ENCODE assay signal across 23 cellular contexts in the genomic region with DNA sequence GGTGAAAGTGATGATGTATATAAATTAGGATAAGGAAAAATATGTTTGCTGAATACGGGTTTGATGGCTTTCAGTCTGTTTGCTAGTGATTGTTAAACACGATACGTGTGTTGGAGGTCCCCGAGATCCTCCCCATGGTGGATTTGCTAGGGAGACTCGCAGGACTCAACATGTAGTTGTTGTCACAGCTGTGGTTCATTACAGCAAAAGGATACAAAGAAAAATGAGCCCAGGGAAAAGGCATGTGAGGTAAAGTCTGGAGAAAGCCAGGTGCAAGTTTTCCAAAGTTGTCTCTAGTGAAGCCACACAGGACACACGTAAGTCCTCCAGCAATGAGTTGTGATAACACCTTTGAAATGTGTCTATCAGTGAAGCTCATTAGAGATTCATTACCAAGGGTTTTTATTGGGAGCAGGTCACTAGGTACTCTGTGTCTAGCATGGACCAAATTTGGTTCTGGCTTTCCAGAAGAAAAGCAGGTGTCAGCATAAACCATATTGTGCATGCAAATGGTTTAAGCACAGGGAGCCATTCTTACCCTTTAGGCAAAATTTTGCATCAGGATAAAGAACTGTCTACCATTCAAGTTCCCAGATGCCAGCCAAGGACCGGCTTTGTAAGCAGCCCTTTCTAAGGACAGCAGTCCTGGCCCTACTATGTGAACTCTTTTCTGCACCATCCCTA.
"Had no signal": no experiment of that assay in that cellular context is flagged by ENCODE, and none has a peak within 500 bp of the region (broad histone marks: within the 10 kb centered on the region; RNA-seq: fewer than 3 reads in every experiment).

No MANE protein-coding gene starts in this region.

- H3K9ac ChIP-seq: KMS-11 had no signal

- H3K4me1 ChIP-seq: adrenal gland, breast epithelium had no signal

- H3K36me3 Mint-ChIP-seq: activated naive CD8-positive, alpha-beta T cell treated with anti-CD3 and anti-CD28 coated beads, Interleukin-2, amount 10 ng/mL, durations not matched to agents 7 days and 5 days; T-cell had no signal

- H3K27me3 ChIP-seq: adrenal gland, breast epithelium had no signal

- H3K9me3 ChIP-seq: adrenal gland, breast epithelium had no signal

- ATAC-seq: activated CD4-positive, alpha-beta T cell treated with anti-CD3 and anti-CD28 coated beads for 36 hours; T-cell had no signal

- H3K4me3 Mint-ChIP-seq: activated CD4-positive, alpha-beta memory T cell treated with anti-CD3 and anti-CD28 coated beads, Interleukin-2, amount 10 ng/mL, durations not matched to agents 7 days and 5 days; activated CD4-positive, alpha-beta T cell treated with anti-CD3 and anti-CD28 coated beads for 36 hours; activated naive CD8-positive, alpha-beta T cell treated with anti-CD3 and anti-CD28 coated beads, Interleukin-2, amount 10 ng/mL, durations not matched to agents 7 days and 5 days; T-cell had no signal

- H3K4me1 Mint-ChIP-seq: activated CD4-positive, alpha-beta memory T cell treated with anti-CD3 and anti-CD28 coated beads, Interleukin-2, amount 10 ng/mL, durations not matched to agents 7 days and 5 days; activated CD4-positive, alpha-beta T cell treated with anti-CD3 and anti-CD28 coated beads for 36 hours; activated naive CD8-positive, alpha-beta T cell treated with anti-CD3 and anti-CD28 coated beads, Interleukin-2, amount 10 ng/mL, durations not matched to agents 7 days and 5 days; T-cell had no signal

- H3K4me2 ChIP-seq: KMS-11 had no signal

- H3K27ac Mint-ChIP-seq: activated CD4-positive, alpha-beta memory T cell treated with anti-CD3 and anti-CD28 coated beads, Interleukin-2, amount 10 ng/mL, durations not matched to agents 7 days and 5 days; activated CD4-positive, alpha-beta T cell treated with anti-CD3 and anti-CD28 coated beads for 36 hours; activated naive CD8-positive, alpha-beta T cell treated with anti-CD3 and anti-CD28 coated beads, Interleukin-2, amount 10 ng/mL, durations not matched to agents 7 days and 5 days; T-cell had no signal

- DNase-seq: activated CD4-positive, alpha-beta memory T cell treated with anti-CD3 and anti-CD28 coated beads, Interleukin-2, amount 10 ng/mL, durations not matched to agents 7 days and 5 days; activated CD4-positive, alpha-beta T cell treated with anti-CD3 and anti-CD28 coated beads for 36 hours; activated CD4-positive, alpha-beta T cell treated with anti-CD3 and anti-CD28 coated beads, Interleukin-2, amount 50 U/mL, for 1 hour; activated CD4-positive, CD25-positive, alpha-beta regulatory T cell; activated CD8-positive, alpha-beta memory T cell treated with anti-CD3 and anti-CD28 coated beads, Interleukin-2, amount 50 U/mL, for 48 hours; activated naive CD4-positive, alpha-beta T cell treated with anti-CD3 and anti-CD28 coated beads, Interleukin-2, amount 50 U/mL, for 16 hours; activated naive CD8-positive, alpha-beta T cell treated with anti-CD3 and anti-CD28 coated beads, Interleukin-2, amount 10 ng/mL, durations not matched to agents 7 days and 5 days; activated T-cell treated with anti-CD3 and anti-CD28 coated beads, Interleukin-2, amount 50 U/mL, for 1 hour; adrenal gland; anterior cingulate cortex; caudate nucleus; NCI-H1092; NCI-H1436; NCI-H187 treated with DMSO at 0.1 percent for 48 hours; NCI-H2081 treated with DMSO at 0.1 percent for 48 hours; NCI-H446; NCI-H524; NCI-H82; SIG-M5; T-cell had no signal

- H3K36me3 ChIP-seq: adrenal gland, breast epithelium had no signal

- H3K27ac ChIP-seq: adrenal gland, breast epithelium, KMS-11, VCaP had no signal

- H3K4me3 ChIP-seq: adrenal gland, breast epithelium had no signal

- H3K27me3 Mint-ChIP-seq: activated CD4-positive, alpha-beta memory T cell treated with anti-CD3 and anti-CD28 coated beads, Interleukin-2, amount 10 ng/mL, durations not matched to agents 7 days and 5 days; activated naive CD8-positive, alpha-beta T cell treated with anti-CD3 and anti-CD28 coated beads, Interleukin-2, amount 10 ng/mL, durations not matched to agents 7 days and 5 days had no signal
